In genomic region chr11:94792453-94792852, GRCh38 we compare ENCODE assay signal across 23 cellular contexts. TPM values are rescaled to one million over a fixed set of nuclear protein-coding genes. Genes with fewer than 3 reads are reported as not detected.
DNase-seq lines count a peak whose midpoint lies in the region; ATAC-seq and TF ChIP-seq lines count a peak whose summit lies in the region.
"Had no signal": no experiment of that assay in that cellular context is flagged by ENCODE, and none has a peak within 500 bp of the region (broad histone marks: within the 10 kb centered on the region; RNA-seq: fewer than 3 reads in every experiment).

No MANE protein-coding gene starts in this region.

- peaks cover 5% of the 10 kb centered on the region for H3K27me3 Mint-ChIP-seq in activated T-cell treated with anti-CD3 and anti-CD28 coated beads, Interleukin-2, amount 50 U/mL, for 4 hours (ENCODE audit: low read depth)

- H3K4me2 ChIP-seq in fibroblast of lung (ENCODE audit: extremely low read depth, insufficient read depth, low read length) = no peak overlapping the region

- H3K4me1 Mint-ChIP-seq in activated T-cell treated with anti-CD3 and anti-CD28 coated beads, Interleukin-2, amount 50 U/mL, for 4 hours (ENCODE audit: low read depth) = no peaks in the 10 kb centered on the region
- H3K4me1 Mint-ChIP-seq: activated CD4-positive, alpha-beta T cell treated with anti-CD3 and anti-CD28 coated beads for 36 hours; activated naive CD4-positive, alpha-beta T cell treated with anti-CD3 and anti-CD28 coated beads, Interleukin-2, amount 50 U/mL, for 24 hours had no signal

- TF ChIP-seq POLR2A in gastrocnemius medialis (IDR thresholded peaks at IDR 0.05) = no peak

- peaks cover 57% of the 10 kb centered on the region for H3K79me2 ChIP-seq in fibroblast of lung (ENCODE audit: control insufficient read depth, insufficient read depth, low read length)

- in situ Hi-C loops in gastrocnemius medialis (cut with MboI; ENCODE audit: low sequenced_read_pairs in 4 of 4) = no loop called here

- no peak overlapping the region for H2AFZ ChIP-seq in fibroblast of lung (ENCODE audit: low read length)

- peaks cover 22% of the 10 kb centered on the region for H3K4me1 ChIP-seq in HEK293 (ENCODE audit: control insufficient read depth, insufficient read depth, low read length)
- H3K4me1 ChIP-seq in RWPE2 (ENCODE audit: insufficient read depth, poor library complexity, severe bottlenecking) = peaks cover 65% of the 10 kb centered on the region
- peaks cover 43% of the 10 kb centered on the region for H3K4me1 ChIP-seq in fibroblast of lung (ENCODE audit: control insufficient read depth, extremely low read depth, insufficient read depth, low read length)
- H3K4me1 ChIP-seq in gastrocnemius medialis = peaks cover 88% of the 10 kb centered on the region in 2 donors

- H3K36me3 ChIP-seq in HEK293 (ENCODE audit: control insufficient read depth in 2 of 2, insufficient read depth in 1 of 2, low read length in 2 of 2) (no peaks in the 10 kb centered on the region), RWPE2 (ENCODE audit: low read depth) (peaks cover 27% of the 10 kb centered on the region), fibroblast of lung (ENCODE audit: control insufficient read depth, insufficient read depth, low read length) (no peaks in the 10 kb centered on the region), gastrocnemius medialis (no peaks in the 10 kb centered on the region)
- H3K36me3 ChIP-seq: neutrophil had no signal

- H3K36me3 Mint-ChIP-seq in activated T-cell treated with anti-CD3 and anti-CD28 coated beads, Interleukin-2, amount 50 U/mL, for 4 hours (ENCODE audit: insufficient read depth) = no peaks in the 10 kb centered on the region
- H3K36me3 Mint-ChIP-seq: activated naive CD4-positive, alpha-beta T cell treated with anti-CD3 and anti-CD28 coated beads, Interleukin-2, amount 50 U/mL, for 24 hours; CD8-positive, alpha-beta T cell had no signal

- no peak overlapping the region for H3K9ac ChIP-seq in fibroblast of lung (ENCODE audit: insufficient read depth, low read length)

- H3K9me3 ChIP-seq in HEK293 (ENCODE audit: control insufficient read depth, insufficient read depth, low read depth, low read length) (no peaks in the 10 kb centered on the region), RWPE2 (ENCODE audit: severe bottlenecking) (no peaks in the 10 kb centered on the region), fibroblast of lung (ENCODE audit: control insufficient read depth, insufficient read depth, low read depth, low read length) (no peaks in the 10 kb centered on the region), gastrocnemius medialis (no peaks in the 10 kb centered on the region)
- H3K9me3 ChIP-seq: heart left ventricle, neutrophil, testis had no signal

- no peaks in the 10 kb centered on the region for H3K27me3 ChIP-seq in RWPE2 (ENCODE audit: insufficient read depth, poor library complexity, severe bottlenecking)
- no peaks in the 10 kb centered on the region for H3K27me3 ChIP-seq in fibroblast of lung (ENCODE audit: control insufficient read depth, insufficient read depth, low read length)
- no peaks in the 10 kb centered on the region for H3K27me3 ChIP-seq in gastrocnemius medialis
- H3K27me3 ChIP-seq: heart left ventricle, neutrophil, testis had no signal

- H3K4me3 ChIP-seq in HEK293 (ENCODE audit: low read depth, low read length) (no peak overlapping the region), RWPE2 (ENCODE audit: severe bottlenecking) (no peak overlapping the region), fibroblast of lung (replicated peaks in 1 of 4; ENCODE audit: control extremely low read depth in 1 of 4, insufficient read depth in 1 of 4, low read depth in 3 of 4, low read length in 4 of 4) (no peak overlapping the region), gastrocnemius medialis (no peak overlapping the region)
- H3K4me3 ChIP-seq: heart left ventricle, testis had no signal

- no peaks in the 10 kb centered on the region for H4K20me1 ChIP-seq in fibroblast of lung (ENCODE audit: control insufficient read depth, extremely low read depth, insufficient read depth, low read length)

- H3K9me3 Mint-ChIP-seq in activated T-cell treated with anti-CD3 and anti-CD28 coated beads, Interleukin-2, amount 50 U/mL, for 4 hours = no peaks in the 10 kb centered on the region
- H3K9me3 Mint-ChIP-seq: activated naive CD4-positive, alpha-beta T cell treated with anti-CD3 and anti-CD28 coated beads, Interleukin-2, amount 50 U/mL, for 24 hours; activated T-helper 1 cell treated with anti-CD3 and anti-CD28 coated beads, Interleukin-12 subunit alpha, Interleukin-12 subunit beta, Interleukin-2, Interleukin-4 antibody, amounts not matched to agents 30 ng/mL and 10 ng/mL and 1 ng/mL, durations not matched to agents 14 hours and 24 hours and 36 hours; CD8-positive, alpha-beta T cell had no signal

- DNase-seq in RWPE2 (ENCODE audit: low spot score) (no peak), fibroblast of lung (ENCODE audit: low read depth in 2 of 2) (no peak), gastrocnemius medialis (no peak), LoVo (ENCODE audit: low spot score) (no peak)
- no peak for DNase-seq in activated T-cell treated with anti-CD3 and anti-CD28 coated beads, Interleukin-2, amount 50 U/mL, for 4 hours
- DNase-seq: activated CD4-positive, alpha-beta T cell treated with anti-CD3 and anti-CD28 coated beads for 36 hours; aorta; CD8-positive, alpha-beta T cell; DMS79; effector CD4-positive, alpha-beta T cell; GOT3; heart left ventricle; KBM-7; left ventricle myocardium superior; NCI-H187 treated with DMSO at 0.1 percent for 48 hours; NCI-H226; testis had no signal

- CTCF ChIA-PET in HEK293 (lab: Yijun Ruan, JAX) = no interaction called here

- POLR2A ChIA-PET in HEK293 (lab: Yijun Ruan, JAX) = no interaction called here

- no peak overlapping the region for H3K4me3 Mint-ChIP-seq in activated T-cell treated with anti-CD3 and anti-CD28 coated beads, Interleukin-2, amount 50 U/mL, for 4 hours
- H3K4me3 Mint-ChIP-seq: activated CD4-positive, alpha-beta T cell treated with anti-CD3 and anti-CD28 coated beads for 36 hours; activated naive CD4-positive, alpha-beta T cell treated with anti-CD3 and anti-CD28 coated beads, Interleukin-2, amount 50 U/mL, for 24 hours; activated T-helper 1 cell treated with anti-CD3 and anti-CD28 coated beads, Interleukin-12 subunit alpha, Interleukin-12 subunit beta, Interleukin-2, Interleukin-4 antibody, amounts not matched to agents 30 ng/mL and 10 ng/mL and 1 ng/mL, durations not matched to agents 14 hours and 24 hours and 36 hours; CD8-positive, alpha-beta T cell had no signal

- intact Hi-C loops in gastrocnemius medialis (cut with DNase I; ENCODE audit: low total_unique reads) = loop anchor here (10.0 kb wide), 1 partner anchor 312 kb away; no protein-coding TSS in a partner anchor

- TF ChIP-seq CTCF in HEK293 (tag by site-specific recombination; IDR thresholded peaks at IDR 0.05) (no peak), RWPE2 (IDR thresholded peaks at IDR 0.05; ENCODE audit: poor library complexity, severe bottlenecking) (no peak), fibroblast of lung (conservative IDR thresholded peaks at IDR 0.05 in 1 of 2, IDR thresholded peaks at IDR 0.05 in 1 of 2; ENCODE audit: low read depth in 1 of 2, low read length in 2 of 2) (no peak), gastrocnemius medialis (IDR thresholded peaks at IDR 0.05 in 4 of 5, conservative IDR thresholded peaks at IDR 0.05 in 1 of 5) (no peak)

- no peak for ATAC-seq in RWPE2 (ENCODE audit: low read depth)
- ATAC-seq in gastrocnemius medialis = no peak
- no peak for ATAC-seq in activated T-cell treated with anti-CD3 and anti-CD28 coated beads, Interleukin-2, amount 50 U/mL, for 4 hours
- no peak for ATAC-seq in HG03175 (IDR thresholded peaks at IDR 0.05; ENCODE audit: unreplicated experiment)
- ATAC-seq: activated CD4-positive, alpha-beta T cell treated with anti-CD3 and anti-CD28 coated beads for 36 hours; CD8-positive, alpha-beta T cell; heart left ventricle; left ventricle myocardium superior had no signal

- H3K27ac ChIP-seq in HEK293 (ENCODE audit: extremely low read depth, low read depth, low read length) = no peak overlapping the region
- peak overlapping the region; percentile 88 for H3K27ac ChIP-seq in RWPE2 (ENCODE audit: poor library complexity, severe bottlenecking)
- H3K27ac ChIP-seq in fibroblast of lung (ENCODE audit: insufficient read depth, low read length) = peak overlapping the region; percentile 17
- peak overlapping the region; percentile 89 to 91 (median 90) for H3K27ac ChIP-seq in gastrocnemius medialis
- H3K27ac ChIP-seq: neutrophil, RWPE1, testis had no signal

TF ChIP-seq in HEK293, 187 proteins besides CTCF, POLR2A, EP300 and RAD21 (continues in another document):
- TF ChIP-seq ZSCAN30 (tag by site-specific recombination; IDR thresholded peaks at IDR 0.05) = no peak
- TF ChIP-seq REST (tag by site-specific recombination; IDR thresholded peaks at IDR 0.05) = peak; percentile 81
- no peak for TF ChIP-seq ZNF132 (tag by site-specific recombination; IDR thresholded peaks at IDR 0.05; ENCODE audit: borderline replicate concordance)

RNA-seq across cellular contexts. Expression of gene AMOTL1, which starts 24.3 kb away (rescaled TPM):
- total RNA-seq in fibroblast of lung (62.1 and 63.7 TPM in 2 replicates), gastrocnemius medialis (100 to 1,000 TPM; 150 to 393 (median 244) TPM)
- 28.2 and 38.0 TPM in 2 replicates for polyA plus RNA-seq in fibroblast of lung
- polyA plus RNA-seq in fibroblast of lung (2012) = 22.5 and 37.8 TPM in 2 replicates
- 50.3 and 60.6 TPM in 2 replicates for polyA minus RNA-seq in fibroblast of lung (ENCODE audit: low replicate concordance)
- under 1 TPM; 0.25 to 0.73 (median 0.69) TPM for total RNA-seq in activated T-cell treated with anti-CD3 and anti-CD28 coated beads, Interleukin-2, amount 50 U/mL, for 4 hours

Comparison
In these comparisons a context has a peak if more than half of its experiments do, and no peak if none do; other contexts are left out.
1. RNA of gene AMOTL1, which starts 24.3 kb away (total RNA-seq): 150 to 393 TPM in gastrocnemius medialis and 62.1 to 63.7 TPM in fibroblast of lung; 0.25 to 0.73 TPM in activated T-cell treated with anti-CD3 and anti-CD28 coated beads, Interleukin-2, amount 50 U/mL, for 4 hours; every median in the first group is over 10 times any median in the second.